ENCODE assay signal across 1 cellular context in the genomic region with DNA sequence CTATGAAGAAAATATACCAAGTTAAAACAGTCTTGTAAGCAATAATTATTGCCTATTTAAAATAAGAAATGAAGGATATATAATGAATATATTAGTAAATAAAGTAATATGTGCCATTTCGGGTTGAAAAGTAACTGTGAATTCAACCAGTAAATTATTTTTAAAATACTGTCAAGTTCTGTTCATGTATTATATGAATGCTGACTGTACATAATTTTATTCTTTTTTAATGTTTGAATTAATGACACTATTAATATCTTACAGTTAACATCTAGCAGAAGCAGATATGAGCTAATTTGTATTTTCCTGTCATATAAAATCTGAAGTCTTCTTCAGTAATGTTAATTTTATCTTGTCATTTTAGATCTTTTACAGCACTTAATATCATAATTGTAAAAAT.
TF ChIP-seq lines count a peak whose summit lies in the region.

No MANE protein-coding gene starts in this region.

TF ChIP-seq in K562, 482 proteins besides CTCF, POLR2A, EP300 and RAD21 (continued from another document):
- TF ChIP-seq, protein P1, sequence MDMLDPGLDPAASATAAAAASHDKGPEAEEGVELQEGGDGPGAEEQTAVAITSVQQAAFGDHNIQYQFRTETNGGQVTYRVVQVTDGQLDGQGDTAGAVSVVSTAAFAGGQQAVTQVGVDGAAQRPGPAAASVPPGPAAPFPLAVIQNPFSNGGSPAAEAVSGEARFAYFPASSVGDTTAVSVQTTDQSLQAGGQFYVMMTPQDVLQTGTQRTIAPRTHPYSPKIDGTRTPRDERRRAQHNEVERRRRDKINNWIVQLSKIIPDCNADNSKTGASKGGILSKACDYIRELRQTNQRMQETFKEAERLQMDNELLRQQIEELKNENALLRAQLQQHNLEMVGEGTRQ (CRISPR knock-in tag; IDR thresholded peaks at IDR 0.05), result no peak
- TF ChIP-seq ZNF316 (IDR thresholded peaks at IDR 0.05) (peak; percentile 73), ARNT (IDR thresholded peaks at IDR 0.05) (no peak), C11orf30 (IDR thresholded peaks at IDR 0.05; ENCODE audit: low read depth) (peak; percentile 53; the same call in 1 of the 2 replicates)
